In the genomic region with DNA sequence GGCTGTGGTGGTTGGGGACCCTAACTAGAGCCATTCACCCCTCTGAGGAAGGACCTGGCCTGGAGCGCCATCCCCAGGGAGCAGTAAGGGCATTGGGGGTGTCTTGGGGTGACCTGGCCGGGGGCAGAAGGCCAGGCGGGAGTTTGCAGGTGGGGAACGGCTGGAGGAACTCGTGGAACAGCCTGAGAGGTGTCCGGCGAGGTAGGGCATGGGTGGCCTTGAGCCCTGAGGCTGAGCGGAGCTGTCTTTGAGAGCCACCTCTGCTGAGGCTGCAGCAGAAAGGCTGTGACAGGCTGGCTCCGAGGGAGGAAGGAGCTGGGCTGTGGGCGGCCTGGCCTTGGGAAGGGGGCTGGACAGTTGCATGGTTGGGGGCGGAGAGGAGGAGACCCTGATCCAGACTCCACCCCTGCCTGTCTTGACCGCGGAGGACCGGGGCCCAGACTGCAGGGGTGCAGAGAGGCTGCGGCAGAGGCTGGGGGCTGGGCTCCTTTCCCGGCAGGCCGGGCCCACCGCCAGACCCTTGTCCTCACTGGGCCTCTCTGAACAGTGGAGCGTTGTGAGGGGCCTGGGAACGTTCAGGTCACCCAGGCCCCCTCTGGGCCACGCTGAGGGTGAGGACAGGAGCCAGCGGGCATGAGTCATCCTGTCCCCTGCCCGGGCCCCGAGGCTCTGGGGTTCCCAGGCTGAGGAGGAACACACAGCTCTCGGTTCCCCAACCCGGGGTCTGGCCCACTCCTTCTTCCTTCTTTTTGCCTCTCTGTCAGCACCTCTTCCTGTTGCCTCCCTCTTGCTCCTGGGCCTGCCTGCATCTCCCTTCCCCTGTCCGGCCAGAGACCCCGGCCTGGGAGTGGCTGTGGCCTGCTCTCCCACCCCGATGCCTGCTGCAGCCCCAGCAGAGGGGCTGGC, we compare ENCODE assay signal across 8 cellular contexts. TPM values are rescaled to one million over a fixed set of nuclear protein-coding genes. Genes with fewer than 3 reads are reported as not detected.
DNase-seq lines count a peak whose midpoint lies in the region; ATAC-seq, FAIRE-seq and TF ChIP-seq lines count a peak whose summit lies in the region.

No MANE protein-coding gene starts in this region.

- TF ChIP-seq POLR2A in H1 (IDR thresholded peaks at IDR 0.05; ENCODE audit: control extremely low read depth in 1 of 2, low read depth in 2 of 2, low read length in 2 of 2) (peak in 1 of 2 experiments; percentile 59; a peak in 1 of 3 replicates), upper lobe of left lung (IDR thresholded peaks at IDR 0.05) (peak in 1 of 4 donors; percentile 65)

- TF ChIP-seq RAD21 in H1 (IDR thresholded peaks at IDR 0.05 in 1 of 2, conservative IDR thresholded peaks at IDR 0.05 in 1 of 2; ENCODE audit: low read depth in 2 of 2, low read length in 2 of 2): no peak

- peak; percentile 67 for DNase-seq in Daoy (ENCODE audit: low read depth)
- peak; percentile 4 for DNase-seq in HCEC 1CT
- peak in 1 of 2 experiments; percentile 80 for DNase-seq in H1 (ENCODE audit: low read depth in 1 of 2, low spot score in 2 of 2)
- peak; percentile 64 for DNase-seq in mucosa of gallbladder (ENCODE audit: low spot score)
- DNase-seq in upper lobe of left lung: peak; percentile 91 to 92

- H3K27me3 ChIP-seq in H1 (replicated peaks in 1 of 4; ENCODE audit: control insufficient read depth in 3 of 4, extremely low read depth in 1 of 4, insufficient read depth in 3 of 4, low read length in 3 of 4) (no peaks in the 10 kb centered on the region), upper lobe of left lung (no peaks in the 10 kb centered on the region)

- peaks cover 1 to 3% of the 10 kb centered on the region in 2 experiments for H4K20me1 ChIP-seq in H1 (replicated peaks in 1 of 2; ENCODE audit: control insufficient read depth in 1 of 2, insufficient read depth in 2 of 2, low read length in 2 of 2)

- peak overlapping the region; percentile 30 to 46; a peak in 3 of 4 replicates for H3K4me2 ChIP-seq in H1 (ENCODE audit: insufficient read depth in 1 of 2, low read depth in 2 of 2, low read length in 2 of 2)

- H3K27ac ChIP-seq in H1 (ENCODE audit: low read depth, low read length): no peak overlapping the region
- H3K27ac ChIP-seq in upper lobe of left lung: peak overlapping the region; percentile 90 to 94 (median 92)

- peak overlapping the region; percentile 80 for H4K91ac ChIP-seq in H1 (replicated peaks; ENCODE audit: insufficient read length, low read length)

- FAIRE-seq in H1 (lab: Jason Lieb, UNC): no peak

- 50% methylated on average over 27 of the region's 29 CpGs; no CpG with 5 or more reads in 1 of the 2 experiments for WGBS in H1 (ENCODE audit: extremely low coverage in 1 of 2, insufficient coverage in 1 of 2, insufficient read length in 1 of 2, insufficient replicate concordance in 2 of 2, low coverage in 1 of 2, low lambda C conversion rate in 2 of 2, missing lambda C conversion rate in 1 of 2), 2 experiments
- 15 to 18% methylated on average over 9 to 29 of the region's 29 CpGs for WGBS in upper lobe of left lung, 2 donors

- no peaks in the 10 kb centered on the region for H3K79me2 ChIP-seq in H1 (ENCODE audit: control insufficient read depth in 1 of 2, insufficient read depth in 2 of 2, low read length in 2 of 2)

- no peak overlapping the region for H3K4ac ChIP-seq in H1 (replicated peaks; ENCODE audit: insufficient read length, low read depth, low read length)

- no peak overlapping the region for H4K5ac ChIP-seq in H1 (ENCODE audit: insufficient read length, low read depth, low read length)

- H3K79me1 ChIP-seq in H1 (ENCODE audit: low read depth, low read length): no peaks in the 10 kb centered on the region

- no peaks in the 10 kb centered on the region for H3K36me3 ChIP-seq in H1 (ENCODE audit: control insufficient read depth in 2 of 4, insufficient read depth in 4 of 4, low read length in 3 of 4)
- H3K36me3 ChIP-seq in upper lobe of left lung: no peaks in the 10 kb centered on the region

- peak overlapping the region; percentile 80; the same call in 1 of the 2 replicates for H2BK5ac ChIP-seq in H1 (ENCODE audit: low read depth, low read length)

- no peak overlapping the region for H2BK20ac ChIP-seq in H1 (ENCODE audit: low read length)

- H3K4me1 ChIP-seq in H1 (replicated peaks in 1 of 4; ENCODE audit: control insufficient read depth in 3 of 4, insufficient read depth in 4 of 4, low read length in 3 of 4) (peaks cover 0 to 15% (median 10%) of the 10 kb centered on the region in 4 experiments; a peak in 4 of 7 replicates), upper lobe of left lung (peaks cover 94 to 98% (median 96%) of the 10 kb centered on the region in 4 donors)

- H3K56ac ChIP-seq in H1 (replicated peaks; ENCODE audit: insufficient read length, low read depth, low read length): no peak overlapping the region

- CTCF ChIA-PET in H1 (lab: Charles Lee; ENCODE audit: partially characterized antibody): interaction anchor here (0.6 to 2.1 kb wide), 10 partner anchors 10 to 313 kb away, joined by 3 to 9 read pairs (median 3); no protein-coding TSS in a partner anchor

- H3K14ac ChIP-seq in H1 (ENCODE audit: insufficient read length): no peak overlapping the region

- TF ChIP-seq EP300 in H1 (IDR thresholded peaks at IDR 0.05; ENCODE audit: borderline replicate concordance in 1 of 2, low read depth in 2 of 2, low read length in 2 of 2): no peak
- peak in 1 of 4 donors; percentile 15 for TF ChIP-seq EP300 in upper lobe of left lung (IDR thresholded peaks at IDR 0.05)

- ATAC-seq in SK-N-SH treated with all-trans-retinoic acid at 6 μM for 48 hours (peak; percentile 43), upper lobe of left lung (ENCODE audit: low FRiP score in 2 of 2) (peak; percentile 65 to 79), GM19328 (IDR thresholded peaks at IDR 0.05; ENCODE audit: unreplicated experiment) (no peak), GM21423 (IDR thresholded peaks at IDR 0.05; ENCODE audit: unreplicated experiment) (no peak)

- no peak overlapping the region for H2AK5ac ChIP-seq in H1 (ENCODE audit: low read depth, low read length)

- H3K18ac ChIP-seq in H1 (ENCODE audit: extremely low read depth, low read length): peak overlapping the region; percentile 25

- H2AFZ ChIP-seq in H1 (ENCODE audit: low read length): no peak overlapping the region

- no peak for TF ChIP-seq CTCF in H1 (IDR thresholded peaks at IDR 0.05; ENCODE audit: control extremely low read depth in 1 of 3, insufficient read depth in 1 of 3, low read depth in 1 of 3, low read length in 3 of 3)
- no peak for TF ChIP-seq CTCF in upper lobe of left lung (IDR thresholded peaks at IDR 0.05)

- no peak overlapping the region; a peak in 1 of 7 replicates for H3K9ac ChIP-seq in H1 (replicated peaks in 1 of 4; ENCODE audit: extremely low read depth in 1 of 4, low read depth in 3 of 4, low read length in 3 of 4)

- no peak overlapping the region for H3K23ac ChIP-seq in H1 (ENCODE audit: insufficient read length)

- no peak overlapping the region for H2BK15ac ChIP-seq in H1 (ENCODE audit: low read length)

- H3K9me3 ChIP-seq in H1 (ENCODE audit: insufficient read depth in 2 of 2, low read depth in 1 of 2, low read length in 1 of 2): no peaks in the 10 kb centered on the region
- no peaks in the 10 kb centered on the region for H3K9me3 ChIP-seq in upper lobe of left lung

- POLR2A ChIA-PET in H1 (lab: Charles Lee; ENCODE audit: partially characterized antibody): interaction anchor here (0.6 to 6.6 kb wide), 9 partner anchors 9 to 1252 kb away, joined by 3 to 48 read pairs (median 4); a partner anchor contains a TSS

- peak overlapping the region; percentile 27; the same call in 1 of the 2 replicates for H2BK12ac ChIP-seq in H1 (ENCODE audit: low read depth, low read length)

- H4K8ac ChIP-seq in H1 (ENCODE audit: extremely low read depth, insufficient read depth, low read length): peak overlapping the region; percentile 51; the same call in 1 of the 2 replicates

- H3K4me3 ChIP-seq in H1 (ENCODE audit: extremely low read depth in 1 of 4, insufficient read depth in 2 of 4, low read depth in 3 of 4, low read length in 4 of 4) (no peak overlapping the region; a peak in 1 of 8 replicates), upper lobe of left lung (peak overlapping the region in 3 of 4 donors; percentile 16 to 49 (median 31))

- no peak overlapping the region for H2BK120ac ChIP-seq in H1 (replicated peaks; ENCODE audit: low read depth, low read length)

- H3K23me2 ChIP-seq in H1 (ENCODE audit: low read depth, low read length): no peaks in the 10 kb centered on the region

RNA-seq across cellular contexts. Expression of a gene that starts 8.1 kb away (rescaled TPM):
- 14.0 and 16.9 TPM in 2 replicates for total RNA-seq in Daoy (2014; rRNA removed; shearing (Covaris generic))
- total RNA-seq in H1 (2021; fragmentation: NEBNext Ultra II Directional; extraction: Animal tissue kit (Norgen Biotek cat#: 25700)): 31.4 and 32.4 TPM in 2 replicates
- 27.4 and 45.8 TPM in 2 replicates for polyA plus RNA-seq in H1 (2011; rRNA removed)
- 29.6 TPM for polyA plus RNA-seq in H1 (2011; cell fraction: cytosol; rRNA removed)
- 119 TPM for polyA plus RNA-seq in H1 (2011; cell fraction: nucleus; rRNA removed)
- polyA plus RNA-seq in H1 (2012, experiment 1 of 2): 18.2 to 28.4 TPM (median 24.8 TPM) in 4 replicates
- polyA plus RNA-seq in H1 (2012, experiment 2 of 2): 13.6 TPM
- 19.6 TPM for polyA plus RNA-seq in H1 (2013, experiment 1 of 2)
- 18.1 TPM for polyA plus RNA-seq in H1 (2013, experiment 2 of 2)
- polyA minus RNA-seq in H1 (2011; rRNA and poly(A)+ RNA removed): 52.4 and 64.8 TPM in 2 replicates
- polyA minus RNA-seq in H1 (2011; cell fraction: cytosol; rRNA and poly(A)+ RNA removed): 25.8 TPM
- polyA minus RNA-seq in H1 (2011; cell fraction: nucleus; rRNA and poly(A)+ RNA removed): 51.1 TPM
- total RNA-seq in mucosa of gallbladder: 62.1 TPM
- total RNA-seq in upper lobe of left lung: 100 to 1,000 TPM in 3 of 6 donors, 10 to 100 TPM in 3; 59.1 to 358 (median 103) TPM

RNA-seq across cellular contexts. Expression of a gene that starts 42.7 kb away (rescaled TPM):
- 101 and 111 TPM in 2 replicates for total RNA-seq in Daoy (2014; rRNA removed; shearing (Covaris generic))
- total RNA-seq in H1 (2021; fragmentation: NEBNext Ultra II Directional; extraction: Animal tissue kit (Norgen Biotek cat#: 25700)): 132 and 143 TPM in 2 replicates
- polyA plus RNA-seq in H1 (2011; rRNA removed): 113 and 219 TPM in 2 replicates
- polyA plus RNA-seq in H1 (2011; cell fraction: cytosol; rRNA removed): 94.0 TPM
- 253 TPM for polyA plus RNA-seq in H1 (2011; cell fraction: nucleus; rRNA removed)
- 98.4 to 131 TPM (median 126 TPM) in 4 replicates for polyA plus RNA-seq in H1 (2012, experiment 1 of 2)
- 79.3 TPM for polyA plus RNA-seq in H1 (2012, experiment 2 of 2)
- polyA plus RNA-seq in H1 (2013, experiment 1 of 2): 150 TPM
- polyA plus RNA-seq in H1 (2013, experiment 2 of 2): 143 TPM
- 76.5 and 77.9 TPM in 2 replicates for polyA minus RNA-seq in H1 (2011; rRNA and poly(A)+ RNA removed)
- polyA minus RNA-seq in H1 (2011; cell fraction: cytosol; rRNA and poly(A)+ RNA removed): 51.5 TPM
- 72.5 TPM for polyA minus RNA-seq in H1 (2011; cell fraction: nucleus; rRNA and poly(A)+ RNA removed)
- total RNA-seq in mucosa of gallbladder (346 TPM), upper lobe of left lung (100 to 1,000 TPM; 184 to 651 (median 290) TPM)

RNA-seq across cellular contexts. Expression of a gene that starts 44.8 kb away (rescaled TPM):
- total RNA-seq in Daoy (2014; rRNA removed; shearing (Covaris generic)): 57.6 and 79.4 TPM in 2 replicates
- 36.2 and 37.7 TPM in 2 replicates for total RNA-seq in H1 (2021; fragmentation: NEBNext Ultra II Directional; extraction: Animal tissue kit (Norgen Biotek cat#: 25700))
- 23.7 and 35.7 TPM in 2 replicates for polyA plus RNA-seq in H1 (2011; rRNA removed)
- 41.8 TPM for polyA plus RNA-seq in H1 (2011; cell fraction: cytosol; rRNA removed)
- 54.1 TPM for polyA plus RNA-seq in H1 (2011; cell fraction: nucleus; rRNA removed)
- polyA plus RNA-seq in H1 (2012, experiment 1 of 2): 26.4 to 39.9 TPM (median 39.1 TPM) in 4 replicates
- polyA plus RNA-seq in H1 (2012, experiment 2 of 2): 29.2 TPM
- polyA plus RNA-seq in H1 (2013, experiment 1 of 2): 21.6 TPM
- 23.2 TPM for polyA plus RNA-seq in H1 (2013, experiment 2 of 2)
- polyA minus RNA-seq in H1 (2011; rRNA and poly(A)+ RNA removed): 7.9 and 15.5 TPM in 2 replicates
- polyA minus RNA-seq in H1 (2011; cell fraction: cytosol; rRNA and poly(A)+ RNA removed): 13.5 TPM
- polyA minus RNA-seq in H1 (2011; cell fraction: nucleus; rRNA and poly(A)+ RNA removed): 19.3 TPM
- total RNA-seq in mucosa of gallbladder (42.2 TPM), upper lobe of left lung (10 to 100 TPM; 39.4 to 87.1 (median 60.1) TPM)

Comparison
In these comparisons a context has a peak if more than half of its experiments do, and no peak if none do; other contexts are left out.
1. ATAC-seq: peak in SK-N-SH treated with all-trans-retinoic acid at 6 μM for 48 hours (single experiment) and upper lobe of left lung (2 of 2); none in GM19328 (single experiment) and GM21423 (single experiment).
2. H3K4me3 ChIP-seq: peak in upper lobe of left lung (3 of 4); none in H1 (0 of 4).